Comparison of ENCODE assay signal across 21 cellular contexts in the genomic region with DNA sequence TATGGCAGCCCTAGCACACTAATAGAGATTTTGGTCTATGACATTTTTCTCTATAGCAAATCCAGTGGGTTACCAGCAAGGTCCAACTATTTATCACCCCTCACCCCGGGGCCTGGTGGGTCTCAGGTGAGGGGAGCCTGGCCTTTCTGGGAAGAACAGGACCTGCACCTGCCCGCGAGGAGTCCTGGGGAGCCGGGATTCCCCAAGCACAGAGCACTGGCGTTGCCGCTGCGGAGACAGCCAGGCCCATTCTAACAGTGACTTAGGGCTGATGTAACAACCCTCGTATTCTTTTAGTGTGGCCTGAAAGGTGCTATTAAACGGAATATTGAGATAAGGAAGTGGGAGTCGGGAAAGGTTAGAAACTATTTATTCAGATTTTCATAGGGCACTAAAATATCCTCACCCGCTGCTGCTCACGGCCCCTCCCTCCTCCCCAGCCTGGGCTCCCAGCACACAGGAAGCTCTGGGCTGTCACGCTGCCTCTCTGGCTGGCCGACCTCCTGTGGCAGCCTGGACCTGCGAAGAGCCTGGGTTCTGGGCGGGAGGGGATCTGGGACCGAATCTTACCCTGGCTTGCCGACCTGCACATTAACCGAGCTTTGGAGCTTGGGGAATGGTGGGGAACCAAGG.
DNase-seq lines count a peak whose midpoint lies in the region; ATAC-seq, FAIRE-seq and TF ChIP-seq lines count a peak whose summit lies in the region.
"Had no signal": no experiment of that assay in that cellular context is flagged by ENCODE, and none has a peak within 500 bp of the region (broad histone marks: within the 10 kb centered on the region; RNA-seq: fewer than 3 reads in every experiment).

No MANE protein-coding gene starts in this region.

- H3K4me2 ChIP-seq in mesenchymal stem cell (ENCODE audit: low read length, poor library complexity, severe bottlenecking), result no peak overlapping the region
- H3K4me2 ChIP-seq: A549 had no signal

- H2AFZ ChIP-seq in mesenchymal stem cell (ENCODE audit: low read depth, low read length), result no peak overlapping the region

- H3K9me3 ChIP-seq in HEK293 (ENCODE audit: control insufficient read depth, insufficient read depth, low read depth, low read length), result no peaks in the 10 kb centered on the region
- H3K9me3 ChIP-seq in colonic mucosa, result no peaks in the 10 kb centered on the region
- H3K9me3 ChIP-seq in mesenchymal stem cell (ENCODE audit: control insufficient read depth, low read length), result no peaks in the 10 kb centered on the region
- H3K9me3 ChIP-seq: A549 had no signal

- peak overlapping the region in 1 of 2 experiments; percentile 66 for H2BK12ac ChIP-seq in mesenchymal stem cell (ENCODE audit: low read length in 2 of 2)

- no peak overlapping the region for H2BK120ac ChIP-seq in mesenchymal stem cell (ENCODE audit: low read depth, low read length)

- H3K36me3 ChIP-seq in HEK293 (ENCODE audit: control insufficient read depth in 2 of 2, insufficient read depth in 1 of 2, low read length in 2 of 2) (no peaks in the 10 kb centered on the region), colonic mucosa (no peaks in the 10 kb centered on the region), mesenchymal stem cell (ENCODE audit: control insufficient read depth in 1 of 2, insufficient read depth in 2 of 2, low read depth in 1 of 2, low read length in 2 of 2) (no peaks in the 10 kb centered on the region)

- FAIRE-seq in HTR-8/SVneo (lab: Jason Lieb, UNC), result no peak
- FAIRE-seq: A549, GM12891 had no signal

- WGBS in mesenchymal stem cell, result 77% methylated on average over 14 of the region's 19 CpGs

- no peak for ATAC-seq in GM18505 (IDR thresholded peaks at IDR 0.05; ENCODE audit: unreplicated experiment)
- ATAC-seq: Panc1, T-cell had no signal

- H3K4me1 ChIP-seq in HEK293 (ENCODE audit: control insufficient read depth, insufficient read depth, low read length) (no peaks in the 10 kb centered on the region), colonic mucosa (no peaks in the 10 kb centered on the region), mesenchymal stem cell (ENCODE audit: control insufficient read depth, insufficient read depth, low read depth, low read length) (peaks cover 11% of the 10 kb centered on the region)

- H2BK5ac ChIP-seq in mesenchymal stem cell (ENCODE audit: low read depth, low read length, poor library complexity, severe bottlenecking), result no peak overlapping the region

- TF ChIP-seq CTCF in HEK293 (tag by site-specific recombination; IDR thresholded peaks at IDR 0.05), result no peak
- no peak for TF ChIP-seq CTCF in colonic mucosa (IDR thresholded peaks at IDR 0.05)

- H4K8ac ChIP-seq in mesenchymal stem cell (ENCODE audit: low read length), result peak overlapping the region; percentile 16

- no peak overlapping the region for H3K9ac ChIP-seq in colonic mucosa (ENCODE audit: low read depth in 2 of 2, low read length in 2 of 2)
- H3K9ac ChIP-seq in mesenchymal stem cell (ENCODE audit: low read length), result no peak overlapping the region

- no peak overlapping the region for H3K4me3 ChIP-seq in HEK293 (ENCODE audit: low read depth, low read length)
- H3K4me3 ChIP-seq in colonic mucosa, result no peak overlapping the region
- no peak overlapping the region for H3K4me3 ChIP-seq in mesenchymal stem cell (ENCODE audit: insufficient read depth in 1 of 2, low read depth in 1 of 2, low read length in 2 of 2)
- H3K4me3 ChIP-seq: A549 had no signal

- H3K27me3 ChIP-seq in colonic mucosa (no peaks in the 10 kb centered on the region), mesenchymal stem cell (ENCODE audit: control insufficient read depth in 1 of 2, insufficient read depth in 1 of 2, low read length in 2 of 2) (peaks cover 0 to 7% of the 10 kb centered on the region in 2 experiments)

- H3K79me1 ChIP-seq in mesenchymal stem cell (replicated peaks; ENCODE audit: low read length, poor library complexity, severe bottlenecking), result no peaks in the 10 kb centered on the region

- H3K4ac ChIP-seq in mesenchymal stem cell (ENCODE audit: low read depth in 1 of 2, low read length in 2 of 2), result no peak overlapping the region

- no peak overlapping the region for H3K18ac ChIP-seq in mesenchymal stem cell (ENCODE audit: low read depth in 1 of 2, low read length in 2 of 2)

- no peak overlapping the region for H3K27ac ChIP-seq in HEK293 (ENCODE audit: extremely low read depth, low read depth, low read length)
- no peak overlapping the region for H3K27ac ChIP-seq in colonic mucosa
- H3K27ac ChIP-seq in mesenchymal stem cell (ENCODE audit: low read length, poor library complexity, severe bottlenecking), result no peak overlapping the region
- H3K27ac ChIP-seq: RWPE1 had no signal

- peak overlapping the region in 1 of 2 experiments; percentile 61 for H3K14ac ChIP-seq in mesenchymal stem cell (ENCODE audit: low read length in 2 of 2)

- no peak for TF ChIP-seq POLR2A in GM18505 (IDR thresholded peaks at IDR 0.05; ENCODE audit: borderline replicate concordance, extremely low read depth, insufficient read depth, insufficient read length)

- POLR2A ChIA-PET in HEK293 (lab: Yijun Ruan, JAX), result no interaction called here

- H2BK15ac ChIP-seq in mesenchymal stem cell (ENCODE audit: low read depth, poor library complexity, severe bottlenecking), result no peak overlapping the region

- H2AK5ac ChIP-seq in mesenchymal stem cell (ENCODE audit: low read length, severe bottlenecking), result no peak overlapping the region

- DNase-seq in colonic mucosa (peak; percentile 44), mesenchymal stem cell (no peak), HTR-8/SVneo (ENCODE audit: insufficient read length, low spot score) (no peak), AG08395 (ENCODE audit: low spot score) (no peak), DMS 273 (lab: John Stamatoyannopoulos, UW; ENCODE audit: unreplicated experiment) (no peak)
- DNase-seq: CD8-positive, alpha-beta memory T cell; DMS79 treated with DMSO at 0.1 percent for 48 hours; GF-D8; GOT3; NCI-H1048; NCI-H1417; NCI-H1694; NCI-H2029 treated with DMSO at 0.1 percent for 48 hours; NCI-H2227 treated with DMSO at 0.1 percent for 48 hours had no signal

- CTCF ChIA-PET in HEK293 (lab: Yijun Ruan, JAX), result no interaction called here

- intact Hi-C loops in colonic mucosa (cut with DNase I), result no loop called here

- peak overlapping the region; percentile 36 for H4K91ac ChIP-seq in mesenchymal stem cell (ENCODE audit: low read length)

- H3K23ac ChIP-seq in mesenchymal stem cell (ENCODE audit: low read length in 2 of 2), result no peak overlapping the region

TF ChIP-seq in HEK293, 187 proteins besides CTCF, POLR2A, EP300 and RAD21:
- TF ChIP-seq MYNN (tag by site-specific recombination; IDR thresholded peaks at IDR 0.05; ENCODE audit: borderline replicate concordance) (no peak), ZNF366 (tag by site-specific recombination; conservative IDR thresholded peaks at IDR 0.05) (no peak), ZNF341 (tag by site-specific recombination; IDR thresholded peaks at IDR 0.05; ENCODE audit: low read depth) (no peak), MEIS1 (CRISPR knock-in tag; IDR thresholded peaks at IDR 0.05; ENCODE audit: borderline replicate concordance) (no peak), ZNF658 (tag by site-specific recombination; IDR thresholded peaks at IDR 0.05) (no peak)
- TF ChIP-seq, protein P1, sequence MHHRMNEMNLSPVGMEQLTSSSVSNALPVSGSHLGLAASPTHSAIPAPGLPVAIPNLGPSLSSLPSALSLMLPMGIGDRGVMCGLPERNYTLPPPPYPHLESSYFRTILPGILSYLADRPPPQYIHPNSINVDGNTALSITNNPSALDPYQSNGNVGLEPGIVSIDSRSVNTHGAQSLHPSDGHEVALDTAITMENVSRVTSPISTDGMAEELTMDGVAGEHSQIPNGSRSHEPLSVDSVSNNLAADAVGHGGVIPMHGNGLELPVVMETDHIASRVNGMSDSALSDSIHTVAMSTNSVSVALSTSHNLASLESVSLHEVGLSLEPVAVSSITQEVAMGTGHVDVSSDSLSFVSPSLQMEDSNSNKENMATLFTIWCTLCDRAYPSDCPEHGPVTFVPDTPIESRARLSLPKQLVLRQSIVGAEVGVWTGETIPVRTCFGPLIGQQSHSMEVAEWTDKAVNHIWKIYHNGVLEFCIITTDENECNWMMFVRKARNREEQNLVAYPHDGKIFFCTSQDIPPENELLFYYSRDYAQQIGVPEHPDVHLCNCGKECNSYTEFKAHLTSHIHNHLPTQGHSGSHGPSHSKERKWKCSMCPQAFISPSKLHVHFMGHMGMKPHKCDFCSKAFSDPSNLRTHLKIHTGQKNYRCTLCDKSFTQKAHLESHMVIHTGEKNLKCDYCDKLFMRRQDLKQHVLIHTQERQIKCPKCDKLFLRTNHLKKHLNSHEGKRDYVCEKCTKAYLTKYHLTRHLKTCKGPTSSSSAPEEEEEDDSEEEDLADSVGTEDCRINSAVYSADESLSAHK (tag by site-specific recombination; IDR thresholded peaks at IDR 0.05), result peak; percentile 67
